ENCODE assay signal across 8 cellular contexts in genomic region chr12:120497524-120498150, GRCh38. TPM values are rescaled to one million over a fixed set of nuclear protein-coding genes. Genes with fewer than 3 reads are reported as not detected.
DNase-seq lines count a peak whose midpoint lies in the region; ATAC-seq and TF ChIP-seq lines count a peak whose summit lies in the region.

No MANE protein-coding gene starts in this region.

- 0 out of 2 replicates have a peak, but pooled peaks cover 5% of the 10 kb centered on the region for H3F3A ChIP-seq in MM.1S (ENCODE audit: insufficient read depth, low read length)

- H3K36me3 ChIP-seq in BLaER1 treated with 17β-estradiol and CSF1 and Interleukin-3, amounts not matched to agents 10 nM and 100 nM = peaks cover 41 to 55% (median 50%) of the 10 kb centered on the region in 11 experiments
- H3K36me3 ChIP-seq in MM.1S (replicated peaks; ENCODE audit: insufficient read depth, low read length) = no peaks in the 10 kb centered on the region

- peak overlapping the region; percentile 85 to 99 (median 97) for H3K4me3 ChIP-seq in BLaER1 treated with 17β-estradiol and CSF1 and Interleukin-3, amounts not matched to agents 10 nM and 100 nM
- peak overlapping the region; percentile 82 for H3K4me3 ChIP-seq in MM.1S (ENCODE audit: low read length)

- TF ChIP-seq CTCF in MM.1S (IDR thresholded peaks at IDR 0.05; ENCODE audit: low read length) (no peak), neural crest cell (conservative IDR thresholded peaks at IDR 0.05) (no peak)

- H3K4me1 ChIP-seq in BLaER1 treated with 17β-estradiol and CSF1 and Interleukin-3, amounts not matched to agents 10 nM and 100 nM = peaks cover 24 to 33% (median 28%) of the 10 kb centered on the region in 10 experiments
- no peaks in the 10 kb centered on the region for H3K4me1 ChIP-seq in MM.1S (ENCODE audit: low read length)

- peaks cover 23% of the 10 kb centered on the region for H3K79me2 ChIP-seq in MM.1S (ENCODE audit: low read length)

- DNase-seq in MM.1S (no peak), neural crest cell (ENCODE audit: low read depth, low spot score) (no peak), occipital lobe (lab: John Stamatoyannopoulos, UW) (no peak), A172 (ENCODE audit: low spot score) (no peak)
- DNase-seq in effector memory CD8-positive, alpha-beta T cell = no peak
- no peak for DNase-seq in activated effector memory CD4-positive, alpha-beta T cell treated with anti-CD3 and anti-CD28 coated beads, Interleukin-2, amount 50 U/mL, for 16 hours

- H3K9me3 ChIP-seq in BLaER1 treated with 17β-estradiol and CSF1 and Interleukin-3, amounts not matched to agents 10 nM and 100 nM (replicated peaks in 1 of 11) = no peaks in the 10 kb centered on the region
- no peaks in the 10 kb centered on the region for H3K9me3 ChIP-seq in MM.1S (replicated peaks; ENCODE audit: insufficient read depth, low read length)

- peak overlapping the region; percentile 81 to 98 (median 92) for H3K4me2 ChIP-seq in BLaER1 treated with 17β-estradiol and CSF1 and Interleukin-3, amounts not matched to agents 10 nM and 100 nM
- peak overlapping the region; percentile 74 for H3K4me2 ChIP-seq in MM.1S (ENCODE audit: low read depth, low read length)

- H3K4me3 Mint-ChIP-seq in effector memory CD8-positive, alpha-beta T cell = peak overlapping the region; percentile 90 to 92
- H3K4me3 Mint-ChIP-seq in neural crest cell = peak overlapping the region; percentile 95

- peak overlapping the region; percentile 78 to 91 (median 84) for H3K9ac ChIP-seq in BLaER1 treated with 17β-estradiol and CSF1 and Interleukin-3, amounts not matched to agents 10 nM and 100 nM
- peak overlapping the region; percentile 75; the same call in 1 of the 2 replicates for H3K9ac ChIP-seq in MM.1S (ENCODE audit: low read length)

- no peaks in the 10 kb centered on the region for H3K9me3 Mint-ChIP-seq in effector memory CD8-positive, alpha-beta T cell
- H3K9me3 Mint-ChIP-seq in neural crest cell = no peaks in the 10 kb centered on the region

- no peaks in the 10 kb centered on the region for H3K27me3 Mint-ChIP-seq in effector memory CD8-positive, alpha-beta T cell
- H3K27me3 Mint-ChIP-seq in neural crest cell (ENCODE audit: low read depth) = no peaks in the 10 kb centered on the region

- H3K27ac Mint-ChIP-seq in effector memory CD8-positive, alpha-beta T cell = peak overlapping the region; percentile 87 to 93
- H3K27ac Mint-ChIP-seq in neural crest cell (ENCODE audit: unreplicated experiment) = peak overlapping the region; percentile 73

- H3K27me3 ChIP-seq in BLaER1 treated with 17β-estradiol and CSF1 and Interleukin-3, amounts not matched to agents 10 nM and 100 nM = no peaks in the 10 kb centered on the region
- H3K27me3 ChIP-seq in MM.1S (replicated peaks; ENCODE audit: insufficient read depth, low read length) = no peaks in the 10 kb centered on the region

- peak overlapping the region in 4 of 11 experiments; percentile 9 to 81 (median 40); a peak in 2 of 22 replicates for H3K27ac ChIP-seq in BLaER1 treated with 17β-estradiol and CSF1 and Interleukin-3, amounts not matched to agents 10 nM and 100 nM
- no peak overlapping the region for H3K27ac ChIP-seq in MM.1S (ENCODE audit: low read length)

- H3K4me1 Mint-ChIP-seq in effector memory CD8-positive, alpha-beta T cell (ENCODE audit: low read depth in 2 of 2) = peaks cover 23 to 42% of the 10 kb centered on the region in 2 donors
- H3K4me1 Mint-ChIP-seq in neural crest cell = peaks cover 29% of the 10 kb centered on the region

- H3K36me3 Mint-ChIP-seq in effector memory CD8-positive, alpha-beta T cell (ENCODE audit: insufficient read depth) = peaks cover 41% of the 10 kb centered on the region
- peaks cover 5% of the 10 kb centered on the region for H3K36me3 Mint-ChIP-seq in neural crest cell (ENCODE audit: low read depth)

- ATAC-seq in effector memory CD8-positive, alpha-beta T cell (replicated peaks) = no peak
- no peak for ATAC-seq in HG02970 (IDR thresholded peaks at IDR 0.05; ENCODE audit: low FRiP score, unreplicated experiment)

- H3K9me2 ChIP-seq in MM.1S (replicated peaks; ENCODE audit: insufficient read depth, low read length) = no peaks in the 10 kb centered on the region

- H4K20me1 ChIP-seq in BLaER1 treated with 17β-estradiol and CSF1 and Interleukin-3, amounts not matched to agents 10 nM and 100 nM = peaks cover 20 to 38% (median 31%) of the 10 kb centered on the region in 11 experiments
- no peaks in the 10 kb centered on the region for H4K20me1 ChIP-seq in MM.1S (ENCODE audit: insufficient read depth, low read length)

- H2AFZ ChIP-seq in MM.1S (ENCODE audit: low read length) = no peak overlapping the region

RNA-seq across cellular contexts. Expression of gene DYNLL1, which starts 1.7 kb away (rescaled TPM):
- total RNA-seq in neural crest cell (375 and 382 TPM in 2 replicates), occipital lobe (252 TPM)
- 570 and 573 TPM in 2 replicates for total RNA-seq in A172 (2014; rRNA removed; shearing (Covaris generic))

RNA-seq across cellular contexts. Expression of gene SRSF9, which starts 28.1 kb away (rescaled TPM):
- total RNA-seq in neural crest cell = 350 and 361 TPM in 2 replicates
- total RNA-seq in occipital lobe = 87.8 TPM
- total RNA-seq in A172 (2014; rRNA removed; shearing (Covaris generic)) = 189 and 207 TPM in 2 replicates

RNA-seq across cellular contexts. Expression of gene COQ5, which starts 31.3 kb away (rescaled TPM):
- total RNA-seq in neural crest cell = 38.5 and 39.0 TPM in 2 replicates
- 20.6 TPM for total RNA-seq in occipital lobe
- total RNA-seq in A172 (2014; rRNA removed; shearing (Covaris generic)) = 30.2 and 39.2 TPM in 2 replicates

RNA-seq across cellular contexts. Expression of gene RNF10, which starts 36.5 kb away (rescaled TPM):
- total RNA-seq in neural crest cell (134 and 149 TPM in 2 replicates), occipital lobe (77.7 TPM)
- total RNA-seq in A172 (2014; rRNA removed; shearing (Covaris generic)) = 46.2 and 85.2 TPM in 2 replicates

RNA-seq across cellular contexts. Expression of gene GATC, which starts 51.4 kb away (rescaled TPM):
- total RNA-seq in neural crest cell (32.0 and 33.8 TPM in 2 replicates), occipital lobe (27.6 TPM)
- total RNA-seq in A172 (2014; rRNA removed; shearing (Covaris generic)) = 19.8 and 22.3 TPM in 2 replicates
